1 cellular context compared by ENCODE assay signal in genomic region chr3:176016203-176016602, GRCh38.
TF ChIP-seq lines count a peak whose summit lies in the region.

No MANE protein-coding gene starts in this region.

TF ChIP-seq in HEK293, 187 proteins besides CTCF, POLR2A, EP300 and RAD21 (continued from another document):
- TF ChIP-seq EGR2 (tag by site-specific recombination; IDR thresholded peaks at IDR 0.05; ENCODE audit: low read depth) (0 out of 2 replicates have a peak, but pooled peaks have one; percentile 22), ZBTB26 (tag by site-specific recombination; optimal IDR thresholded peaks at IDR 0.05) (peak; percentile 25), ZBTB11 (tag by site-specific recombination; conservative IDR thresholded peaks at IDR 0.05; ENCODE audit: low read depth) (peak; percentile 89), MZF1 (tag by site-specific recombination; IDR thresholded peaks at IDR 0.05; ENCODE audit: borderline replicate concordance) (peak; percentile 64), ZBTB17 (tag by site-specific recombination; IDR thresholded peaks at IDR 0.05) (peak; percentile 63), ZNF629 (tag by site-specific recombination; IDR thresholded peaks at IDR 0.05) (0 out of 2 replicates have a peak, but pooled peaks have one; percentile 39), ZIC2 (tag by site-specific recombination; IDR thresholded peaks at IDR 0.05) (0 out of 2 replicates have a peak, but pooled peaks have one; percentile 10), ZFHX2 (tag by site-specific recombination; conservative IDR thresholded peaks at IDR 0.05) (peak; percentile 68), ZNF341 (tag by site-specific recombination; IDR thresholded peaks at IDR 0.05; ENCODE audit: low read depth) (peak; percentile 94), IKZF3 (tag by site-specific recombination; IDR thresholded peaks at IDR 0.05) (peak; percentile 86), ZFP69B (tag by site-specific recombination; IDR thresholded peaks at IDR 0.05) (peak; percentile 79), PATZ1 (tag by site-specific recombination; IDR thresholded peaks at IDR 0.05) (0 out of 2 replicates have a peak, but pooled peaks have one; percentile 26), ZNF600 (tag by site-specific recombination; IDR thresholded peaks at IDR 0.05) (0 out of 2 replicates have a peak, but pooled peaks have one; percentile 22), KLF7 (tag by site-specific recombination; IDR thresholded peaks at IDR 0.05; ENCODE audit: borderline replicate concordance) (0 out of 2 replicates have a peak, but pooled peaks have one; percentile 46), REST (tag by site-specific recombination; IDR thresholded peaks at IDR 0.05) (0 out of 2 replicates have a peak, but pooled peaks have one; percentile 25), ZEB2 (tag by site-specific recombination; IDR thresholded peaks at IDR 0.05) (peak; percentile 60; the same call in 1 of the 2 replicates), ZBTB48 (tag by site-specific recombination; IDR thresholded peaks at IDR 0.05) (peak; percentile 38; the same call in 1 of the 2 replicates), KLF17 (tag by site-specific recombination; IDR thresholded peaks at IDR 0.05) (peak; percentile 71; the same call in 1 of the 2 replicates), ZBTB8A (tag by site-specific recombination; IDR thresholded peaks at IDR 0.05) (peak; percentile 62)
